In the genomic region with DNA sequence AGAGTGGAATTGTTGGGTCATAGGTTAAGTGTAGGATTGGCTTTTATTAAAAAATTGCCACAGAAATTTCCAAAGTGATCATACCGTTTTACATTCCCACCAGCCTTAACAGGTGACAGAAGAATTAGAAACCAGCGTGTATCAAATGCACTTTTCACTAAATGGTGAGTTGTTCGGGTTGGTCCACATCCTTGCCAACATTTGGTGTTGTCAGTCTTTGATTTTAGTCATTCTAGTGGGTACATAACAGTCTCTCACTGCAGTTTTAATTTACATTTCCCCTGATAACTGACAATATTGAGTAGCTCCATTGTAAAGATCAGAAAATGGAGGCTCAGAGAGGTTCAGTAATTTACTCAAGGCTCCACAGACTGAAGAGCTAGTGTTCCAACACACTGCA, we compare ENCODE assay signal across 29 cellular contexts.
"Had no signal": no experiment of that assay in that cellular context is flagged by ENCODE, and none has a peak within 500 bp of the region (broad histone marks: within the 10 kb centered on the region; RNA-seq: fewer than 3 reads in every experiment).

No MANE protein-coding gene starts in this region.

- H3K27ac ChIP-seq: colonic mucosa, coronary artery, dorsolateral prefrontal cortex, epithelial cell of prostate, esophagus muscularis mucosa, esophagus squamous epithelium, foreskin keratinocyte, gastrocnemius medialis, gastroesophageal sphincter, heart left ventricle, heart right ventricle, hepatocyte had no signal

- H3K27me3 ChIP-seq: colonic mucosa, foreskin keratinocyte had no signal

- H3K4me3 ChIP-seq: colonic mucosa, coronary artery, dorsolateral prefrontal cortex, esophagus muscularis mucosa, esophagus squamous epithelium, gastrocnemius medialis, gastroesophageal sphincter, heart left ventricle, heart right ventricle, hepatocyte had no signal

- DNase-seq: colonic mucosa; cortex of kidney; dermis blood vessel endothelial cell; dorsolateral prefrontal cortex; effector CD4-positive, alpha-beta T cell; effector CD8-positive, alpha-beta T cell; effector memory CD4-positive, alpha-beta T cell; effector memory CD8-positive, alpha-beta T cell; endodermal cell; erythroblast; esophagus squamous epithelium; foreskin fibroblast; foreskin keratinocyte; foreskin melanocyte; gastrocnemius medialis; glutamatergic neuron; head of caudate nucleus; heart left ventricle; heart right ventricle had no signal

- FAIRE-seq: endometrium, endothelial cell of umbilical vein, frontal cortex had no signal

- H3K36me3 ChIP-seq: colonic mucosa, esophagus muscularis mucosa, esophagus squamous epithelium, gastrocnemius medialis, gastroesophageal sphincter, heart left ventricle, heart right ventricle had no signal

- H2AFZ ChIP-seq: hepatocyte had no signal

- H3K4me3 Mint-ChIP-seq: dendritic cell treated with granulocyte-macrophage colony-stimulating factor and Interleukin-4, amounts not matched to agents 40 ng/mL and 50 ng/mL, for 4 days; effector memory CD8-positive, alpha-beta T cell; endodermal cell had no signal

- H3K79me2 ChIP-seq: hepatocyte had no signal

- H3K9me3 ChIP-seq: colonic mucosa, esophagus squamous epithelium, gastrocnemius medialis had no signal

- H3K4me1 ChIP-seq: colonic mucosa, esophagus muscularis mucosa, esophagus squamous epithelium, foreskin keratinocyte, gastrocnemius medialis, gastroesophageal sphincter, heart left ventricle, heart right ventricle had no signal

- H3K27ac Mint-ChIP-seq: dendritic cell treated with granulocyte-macrophage colony-stimulating factor and Interleukin-4, amounts not matched to agents 40 ng/mL and 50 ng/mL, for 4 days; effector memory CD8-positive, alpha-beta T cell; endodermal cell had no signal

- H3K9me3 Mint-ChIP-seq: dendritic cell treated with granulocyte-macrophage colony-stimulating factor and Interleukin-4, amounts not matched to agents 40 ng/mL and 50 ng/mL, for 4 days; effector memory CD8-positive, alpha-beta T cell had no signal

- H3K4me2 ChIP-seq: hepatocyte had no signal

- ATAC-seq: effector memory CD8-positive, alpha-beta T cell; esophagus mucosa; foreskin keratinocyte; gastrocnemius medialis; gastroesophageal sphincter; heart left ventricle; heart right ventricle had no signal
